In genomic region chr16:89407925-89408300, GRCh38 we compare ENCODE assay signal across 10 cellular contexts.
DNase-seq lines count a peak whose midpoint lies in the region; ATAC-seq, FAIRE-seq and TF ChIP-seq lines count a peak whose summit lies in the region.
"Had no signal": no experiment of that assay in that cellular context is flagged by ENCODE, and none has a peak within 500 bp of the region (broad histone marks: within the 10 kb centered on the region; RNA-seq: fewer than 3 reads in every experiment).

No MANE protein-coding gene starts in this region.

- H3K9me1 ChIP-seq in keratinocyte (ENCODE audit: control insufficient read depth, extremely low read depth, insufficient read depth, low read length), result peaks cover 22% of the 10 kb centered on the region

- WGBS in SK-N-SH (ENCODE audit: low lambda C conversion rate), result 80% methylated on average over 3 of the region's 5 CpGs

- H3K9me2 ChIP-seq in SK-N-SH, result no peaks in the 10 kb centered on the region

- TF ChIP-seq CTCF in astrocyte (IDR thresholded peaks at IDR 0.05; ENCODE audit: insufficient read depth, low read depth, low read length) (no peak), keratinocyte (optimal IDR thresholded peaks at IDR 0.05 in 1 of 3, IDR thresholded peaks at IDR 0.05 in 1 of 3, conservative IDR thresholded peaks at IDR 0.05 in 1 of 3; ENCODE audit: extremely low read depth in 1 of 3, insufficient read depth in 2 of 3, low read length in 3 of 3) (no peak), type B pancreatic cell (conservative IDR thresholded peaks at IDR 0.05) (no peak), SK-N-SH (IDR thresholded peaks at IDR 0.05) (no peak)

- POLR2A ChIA-PET in SK-N-SH (lab: Yijun Ruan, JAX), result no interaction called here

- peaks cover 94% of the 10 kb centered on the region for H3K4me1 Mint-ChIP-seq in activated T-cell treated with anti-CD3 and anti-CD28 coated beads, Interleukin-2, amount 50 U/mL, for 72 hours (ENCODE audit: low read depth)
- peaks cover 78% of the 10 kb centered on the region for H3K4me1 Mint-ChIP-seq in astrocyte (ENCODE audit: low read depth, unreplicated experiment)
- peaks cover 84% of the 10 kb centered on the region for H3K4me1 Mint-ChIP-seq in type B pancreatic cell (ENCODE audit: unreplicated experiment)

- TF ChIP-seq RAD21 in SK-N-SH (IDR thresholded peaks at IDR 0.05; ENCODE audit: low read length), result no peak

- H3K9me3 ChIP-seq in astrocyte (ENCODE audit: insufficient read depth, low read depth, low read length), result no peaks in the 10 kb centered on the region
- H3K9me3 ChIP-seq in keratinocyte (ENCODE audit: control insufficient read depth, low read depth, low read length), result no peaks in the 10 kb centered on the region
- H3K9me3 ChIP-seq in SK-N-SH, result no peaks in the 10 kb centered on the region

- H3K79me2 ChIP-seq in astrocyte (ENCODE audit: insufficient read depth, low read length) (peaks cover 99% of the 10 kb centered on the region), keratinocyte (ENCODE audit: control insufficient read depth, insufficient read depth, low read length) (peaks cover 96% of the 10 kb centered on the region), SK-N-SH (ENCODE audit: insufficient read depth) (peaks cover 95% of the 10 kb centered on the region)

- H3K4me2 ChIP-seq in astrocyte (ENCODE audit: low read length) (no peak overlapping the region), keratinocyte (ENCODE audit: control insufficient read depth, extremely low read depth, insufficient read depth, low read depth, low read length) (no peak overlapping the region), SK-N-SH (no peak overlapping the region)

- H4K20me1 ChIP-seq in astrocyte (ENCODE audit: insufficient read depth, low read length) (peaks cover 97% of the 10 kb centered on the region), keratinocyte (ENCODE audit: control insufficient read depth, extremely low read depth, insufficient read depth, low read length) (peaks cover 87% of the 10 kb centered on the region), SK-N-SH (ENCODE audit: insufficient read depth) (peaks cover 100% of the 10 kb centered on the region)

- no peaks in the 10 kb centered on the region for H3K9me3 Mint-ChIP-seq in activated T-cell treated with anti-CD3 and anti-CD28 coated beads, Interleukin-2, amount 50 U/mL, for 72 hours
- H3K9me3 Mint-ChIP-seq in astrocyte (ENCODE audit: unreplicated experiment), result no peaks in the 10 kb centered on the region
- H3K9me3 Mint-ChIP-seq in type B pancreatic cell, result no peaks in the 10 kb centered on the region

- H2AFZ ChIP-seq in astrocyte (ENCODE audit: low read depth, low read length) (no peak overlapping the region), keratinocyte (ENCODE audit: control insufficient read depth, low read length) (no peak overlapping the region), SK-N-SH (ENCODE audit: low read depth) (no peak overlapping the region)

- DNase-seq in activated T-cell treated with anti-CD3 and anti-CD28 coated beads, Interleukin-2, amount 50 U/mL, for 72 hours, result no peak
- DNase-seq in activated T-cell treated with anti-CD3 and anti-CD28 coated beads for 4 hours (no peak), astrocyte (ENCODE audit: low read depth) (no peak), keratinocyte (ENCODE audit: low read depth, low spot score) (no peak), type B pancreatic cell (ENCODE audit: extremely low spot score, unreplicated experiment) (no peak), NCI-H1105 treated with DMSO at 0.1 percent for 48 hours (lab: John Stamatoyannopoulos, UW) (no peak), SK-N-SH (no peak)
- DNase-seq in activated effector memory CD4-positive, alpha-beta T cell treated with anti-CD3 and anti-CD28 coated beads, Interleukin-2, amount 50 U/mL, for 16 hours, result no peak
- DNase-seq: NCI-H1092 had no signal

- H3K4me3 ChIP-seq in astrocyte (ENCODE audit: insufficient read depth, low read depth, low read length) (no peak overlapping the region), keratinocyte (ENCODE audit: control insufficient read depth in 2 of 3, extremely low read depth in 1 of 3, insufficient read depth in 2 of 3, low read depth in 1 of 3, low read length in 3 of 3) (no peak overlapping the region), SK-N-SH (ENCODE audit: low read depth in 2 of 2, low read length in 1 of 2) (no peak overlapping the region)
- H3K4me3 ChIP-seq: GM12878 had no signal

- dilution Hi-C loops in keratinocyte (cut with MboI; ENCODE audit: extremely low pct_ligation_motif_present, low sequenced_read_pairs), result no loop called here

- ATAC-seq in activated T-cell treated with anti-CD3 and anti-CD28 coated beads, Interleukin-2, amount 50 U/mL, for 72 hours (replicated peaks in 1 of 2), result no peak
- ATAC-seq: GM12878 had no signal

- H3K27ac ChIP-seq in astrocyte (ENCODE audit: low read depth, low read length) (no peak overlapping the region), keratinocyte (ENCODE audit: control insufficient read depth, insufficient read depth, low read length) (peak overlapping the region; percentile 37), SK-N-SH (ENCODE audit: low read depth in 2 of 2, low read length in 1 of 2) (peak overlapping the region in 1 of 2 experiments; percentile 44; a peak in 1 of 4 replicates)

- H3K4me3 Mint-ChIP-seq in activated T-cell treated with anti-CD3 and anti-CD28 coated beads, Interleukin-2, amount 50 U/mL, for 72 hours, result peak overlapping the region; percentile 60 to 65
- H3K4me3 Mint-ChIP-seq in astrocyte (ENCODE audit: unreplicated experiment) (peak overlapping the region; percentile 40), type B pancreatic cell (peak overlapping the region; percentile 42)

- peaks cover 1 to 10% of the 10 kb centered on the region in 2 donors for H3K36me3 Mint-ChIP-seq in activated T-cell treated with anti-CD3 and anti-CD28 coated beads, Interleukin-2, amount 50 U/mL, for 72 hours (ENCODE audit: insufficient read depth in 2 of 2)
- peaks cover 6% of the 10 kb centered on the region for H3K36me3 Mint-ChIP-seq in astrocyte (ENCODE audit: low read depth, unreplicated experiment)
- H3K36me3 Mint-ChIP-seq in type B pancreatic cell, result no peaks in the 10 kb centered on the region

- H3K27ac Mint-ChIP-seq in activated T-cell treated with anti-CD3 and anti-CD28 coated beads, Interleukin-2, amount 50 U/mL, for 72 hours, result peak overlapping the region; percentile 94
- H3K27ac Mint-ChIP-seq in astrocyte (ENCODE audit: unreplicated experiment) (peak overlapping the region; percentile 87), type B pancreatic cell (peak overlapping the region; percentile 95)

- FAIRE-seq in astrocyte (lab: Jason Lieb, UNC) (no peak), keratinocyte (lab: Jason Lieb, UNC) (no peak)
- FAIRE-seq: GM12878 had no signal

- TF ChIP-seq EP300 in SK-N-SH (IDR thresholded peaks at IDR 0.05; ENCODE audit: borderline replicate concordance in 1 of 2, low read depth in 1 of 2, low read length in 1 of 2), result no peak

- H3K4me1 ChIP-seq in astrocyte (ENCODE audit: insufficient read depth, low read length), result peaks cover 38% of the 10 kb centered on the region
- peaks cover 66% of the 10 kb centered on the region for H3K4me1 ChIP-seq in keratinocyte (ENCODE audit: control insufficient read depth, extremely low read depth, insufficient read depth, low read length)
- peaks cover 29 to 74% of the 10 kb centered on the region in 2 experiments for H3K4me1 ChIP-seq in SK-N-SH (ENCODE audit: control insufficient read depth in 1 of 2, insufficient read depth in 2 of 2, low read depth in 1 of 2, low read length in 1 of 2)

- H3F3A ChIP-seq in SK-N-SH (replicated peaks; ENCODE audit: insufficient read depth), result peaks cover 14% of the 10 kb centered on the region

- CTCF ChIA-PET in SK-N-SH (lab: Yijun Ruan, JAX), result interaction anchor here (1.0 to 1.3 kb wide), 2 partner anchors 41 to 47 kb away, joined by 3 read pairs; no protein-coding TSS in a partner anchor

- no peaks in the 10 kb centered on the region for H3K36me3 ChIP-seq in astrocyte (ENCODE audit: insufficient read depth, low read length)
- H3K36me3 ChIP-seq in keratinocyte (ENCODE audit: control insufficient read depth in 2 of 2, extremely low read depth in 1 of 2, insufficient read depth in 2 of 2, low read length in 2 of 2), result no peaks in the 10 kb centered on the region
- H3K36me3 ChIP-seq in SK-N-SH (replicated peaks in 1 of 2; ENCODE audit: control insufficient read depth in 1 of 2, insufficient read depth in 2 of 2, low read length in 1 of 2), result no peaks in the 10 kb centered on the region

- H3K27me3 ChIP-seq in astrocyte (ENCODE audit: insufficient read depth, low read length) (no peaks in the 10 kb centered on the region), keratinocyte (ENCODE audit: control insufficient read depth, extremely low read depth, insufficient read depth, low read length) (no peaks in the 10 kb centered on the region), SK-N-SH (ENCODE audit: insufficient read depth) (no peaks in the 10 kb centered on the region)

- no peaks in the 10 kb centered on the region for H3K27me3 Mint-ChIP-seq in activated T-cell treated with anti-CD3 and anti-CD28 coated beads, Interleukin-2, amount 50 U/mL, for 72 hours (ENCODE audit: low read depth)
- H3K27me3 Mint-ChIP-seq in astrocyte (ENCODE audit: low read depth, unreplicated experiment), result no peaks in the 10 kb centered on the region
- H3K27me3 Mint-ChIP-seq in type B pancreatic cell, result no peaks in the 10 kb centered on the region

- peak overlapping the region; percentile 15 for H3K9ac ChIP-seq in astrocyte (ENCODE audit: low read length)
- H3K9ac ChIP-seq in keratinocyte (ENCODE audit: control insufficient read depth, extremely low read depth, insufficient read depth, low read length), result peak overlapping the region; percentile 13
- H3K9ac ChIP-seq in SK-N-SH, result no peak overlapping the region

TF ChIP-seq in SK-N-SH, 30 proteins besides CTCF, POLR2A, EP300 and RAD21 (continues in another document):
- TF ChIP-seq USF2 (IDR thresholded peaks at IDR 0.05; ENCODE audit: borderline replicate concordance, low read depth, low read length) (no peak), RFX5 (IDR thresholded peaks at IDR 0.05; ENCODE audit: low read length) (no peak), POLR2AphosphoS5 (IDR thresholded peaks at IDR 0.05; ENCODE audit: low read depth, low read length) (no peak), NFIC (IDR thresholded peaks at IDR 0.05; ENCODE audit: borderline replicate concordance) (no peak), YY1 (IDR thresholded peaks at IDR 0.05; ENCODE audit: low read depth) (no peak), FOSL2 (IDR thresholded peaks at IDR 0.05; ENCODE audit: borderline replicate concordance, low read depth) (no peak), RXRA (IDR thresholded peaks at IDR 0.05; ENCODE audit: borderline replicate concordance, low read depth) (no peak), FOXM1 (IDR thresholded peaks at IDR 0.05; ENCODE audit: low read depth) (no peak)
